12 cellular contexts compared by ENCODE assay signal in genomic region chr1:44777969-44778635, GRCh38. TPM values are rescaled to one million over a fixed set of nuclear protein-coding genes. Genes with fewer than 3 reads are reported as not detected.
DNase-seq lines count a peak whose midpoint lies in the region; ATAC-seq, FAIRE-seq and TF ChIP-seq lines count a peak whose summit lies in the region.
"Had no signal": no experiment of that assay in that cellular context is flagged by ENCODE, and none has a peak within 500 bp of the region (broad histone marks: within the 10 kb centered on the region; RNA-seq: fewer than 3 reads in every experiment).

No MANE protein-coding gene starts in this region.

- H3K56ac ChIP-seq in H1 (replicated peaks; ENCODE audit: insufficient read length, low read depth, low read length): no peak overlapping the region

- peak overlapping the region; percentile 8; the same call in 1 of the 2 replicates for H2BK5ac ChIP-seq in H1 (ENCODE audit: low read depth, low read length)

- peak overlapping the region; percentile 77 for H3K27ac Mint-ChIP-seq in activated naive CD4-positive, alpha-beta T cell treated with anti-CD3 and anti-CD28 coated beads, Interleukin-2, amount 10 ng/mL, durations not matched to agents 7 days and 5 days
- H3K27ac Mint-ChIP-seq in stimulated activated effector memory CD8-positive, alpha-beta T cell treated with anti-CD3 and anti-CD28 coated beads, Interleukin-12 subunit alpha, Interleukin-12 subunit beta, amount 100 ng/mL, for 72 hours: peak overlapping the region; percentile 97

- H3K4me3 ChIP-seq in H1 (ENCODE audit: extremely low read depth in 1 of 4, insufficient read depth in 2 of 4, low read depth in 3 of 4, low read length in 4 of 4): peak overlapping the region in 2 of 4 experiments; percentile 1 to 68; a peak in 2 of 8 replicates

- H3K27me3 Mint-ChIP-seq in activated naive CD4-positive, alpha-beta T cell treated with anti-CD3 and anti-CD28 coated beads, Interleukin-2, amount 10 ng/mL, durations not matched to agents 7 days and 5 days: no peaks in the 10 kb centered on the region

- POLR2A ChIA-PET in RWPE1 (lab: Yijun Ruan, JAX; ENCODE audit: low non-redundant PET) (no interaction called here), H1 (lab: Charles Lee; ENCODE audit: partially characterized antibody) (interaction anchor here (0.6 to 23.6 kb wide), 17 partner anchors 9 to 734 kb away, joined by 3 to 428 read pairs (median 15); partner anchors contain the start of genes BEST4, BTBD19, DYNLT4 and HECTD3)

- H3K4me1 ChIP-seq in H1 (replicated peaks in 1 of 4; ENCODE audit: control insufficient read depth in 3 of 4, insufficient read depth in 4 of 4, low read length in 3 of 4): peaks cover 0 to 8% (median 2%) of the 10 kb centered on the region in 4 experiments; a peak in 5 of 7 replicates

- peaks cover 24 to 54% (median 34%) of the 10 kb centered on the region in 4 experiments for H3K36me3 ChIP-seq in H1 (ENCODE audit: control insufficient read depth in 2 of 4, insufficient read depth in 4 of 4, low read length in 3 of 4)

- 94% methylated on average over 13 of the region's 13 CpGs; no CpG with 5 or more reads in 1 of the 2 experiments for WGBS in H1 (ENCODE audit: extremely low coverage in 1 of 2, insufficient coverage in 1 of 2, insufficient read length in 1 of 2, insufficient replicate concordance in 2 of 2, low coverage in 1 of 2, low lambda C conversion rate in 2 of 2, missing lambda C conversion rate in 1 of 2), 2 experiments

- H3K18ac ChIP-seq in H1 (ENCODE audit: extremely low read depth, low read length): no peak overlapping the region

- H3K9me3 Mint-ChIP-seq in activated naive CD4-positive, alpha-beta T cell treated with anti-CD3 and anti-CD28 coated beads, Interleukin-2, amount 10 ng/mL, durations not matched to agents 7 days and 5 days: no peaks in the 10 kb centered on the region
- no peaks in the 10 kb centered on the region for H3K9me3 Mint-ChIP-seq in stimulated activated effector memory CD8-positive, alpha-beta T cell treated with anti-CD3 and anti-CD28 coated beads, Interleukin-12 subunit alpha, Interleukin-12 subunit beta, amount 100 ng/mL, for 72 hours

- peaks cover 60% of the 10 kb centered on the region for H3K4me1 Mint-ChIP-seq in activated naive CD4-positive, alpha-beta T cell treated with anti-CD3 and anti-CD28 coated beads, Interleukin-2, amount 10 ng/mL, durations not matched to agents 7 days and 5 days
- H3K4me1 Mint-ChIP-seq in stimulated activated effector memory CD8-positive, alpha-beta T cell treated with anti-CD3 and anti-CD28 coated beads, Interleukin-12 subunit alpha, Interleukin-12 subunit beta, amount 100 ng/mL, for 72 hours: peaks cover 43% of the 10 kb centered on the region

- no peak overlapping the region for H3K23ac ChIP-seq in H1 (ENCODE audit: insufficient read length)

- TF ChIP-seq POLR2A in H1 (IDR thresholded peaks at IDR 0.05; ENCODE audit: control extremely low read depth in 1 of 2, low read depth in 2 of 2, low read length in 2 of 2): peak in 1 of 2 experiments; percentile 55; a peak in 1 of 3 replicates

- TF ChIP-seq CTCF in RWPE1 (conservative IDR thresholded peaks at IDR 0.05; ENCODE audit: low read depth): no peak
- TF ChIP-seq CTCF in H1 (IDR thresholded peaks at IDR 0.05; ENCODE audit: control extremely low read depth in 1 of 3, insufficient read depth in 1 of 3, low read depth in 1 of 3, low read length in 3 of 3): no peak

- no peak for TF ChIP-seq EP300 in H1 (IDR thresholded peaks at IDR 0.05; ENCODE audit: borderline replicate concordance in 1 of 2, low read depth in 2 of 2, low read length in 2 of 2)

- DNase-seq in activated naive CD4-positive, alpha-beta T cell treated with anti-CD3 and anti-CD28 coated beads, Interleukin-2, amount 10 ng/mL, durations not matched to agents 7 days and 5 days: no peak
- DNase-seq in activated naive CD4-positive, alpha-beta T cell treated with Interleukin-2 at 50 U/mL for 16 hours: no peak
- DNase-seq in RWPE1 (ENCODE audit: low spot score) (no peak), H1 (ENCODE audit: low read depth in 1 of 2, low spot score in 2 of 2) (no peak), NCI-H748 (lab: John Stamatoyannopoulos, UW; ENCODE audit: unreplicated experiment) (no peak), COLO829 (ENCODE audit: low spot score) (no peak)
- DNase-seq in stimulated activated effector memory CD8-positive, alpha-beta T cell treated with anti-CD3 and anti-CD28 coated beads, Interleukin-12 subunit alpha, Interleukin-12 subunit beta, amount 100 ng/mL, for 72 hours (ENCODE audit: low spot score in 2 of 2): no peak
- DNase-seq: activated CD4-positive, alpha-beta T cell treated with anti-CD3 and anti-CD28 coated beads for 1 hour; effector CD4-positive, alpha-beta T cell; left ventricle myocardium superior; stimulated activated CD4-positive, alpha-beta T cell treated with anti-CD3 and anti-CD28 coated beads, Interleukin-2, amount 100 ng/mL, for 24 hours had no signal

- peaks cover 15 to 33% of the 10 kb centered on the region in 2 experiments for H3K79me2 ChIP-seq in H1 (ENCODE audit: control insufficient read depth in 1 of 2, insufficient read depth in 2 of 2, low read length in 2 of 2)

- no peaks in the 10 kb centered on the region for H3K9me3 ChIP-seq in H1 (ENCODE audit: insufficient read depth in 2 of 2, low read depth in 1 of 2, low read length in 1 of 2)

- H2BK12ac ChIP-seq in H1 (ENCODE audit: low read depth, low read length): no peak overlapping the region

- H4K91ac ChIP-seq in H1 (replicated peaks; ENCODE audit: insufficient read length, low read length): no peak overlapping the region

- H4K5ac ChIP-seq in H1 (ENCODE audit: insufficient read length, low read depth, low read length): no peak overlapping the region

- no peak for TF ChIP-seq RAD21 in H1 (IDR thresholded peaks at IDR 0.05 in 1 of 2, conservative IDR thresholded peaks at IDR 0.05 in 1 of 2; ENCODE audit: low read depth in 2 of 2, low read length in 2 of 2)

- peaks cover 64% of the 10 kb centered on the region for H3K36me3 Mint-ChIP-seq in activated naive CD4-positive, alpha-beta T cell treated with anti-CD3 and anti-CD28 coated beads, Interleukin-2, amount 10 ng/mL, durations not matched to agents 7 days and 5 days
- peaks cover 84% of the 10 kb centered on the region for H3K36me3 Mint-ChIP-seq in stimulated activated effector memory CD8-positive, alpha-beta T cell treated with anti-CD3 and anti-CD28 coated beads, Interleukin-12 subunit alpha, Interleukin-12 subunit beta, amount 100 ng/mL, for 72 hours

- H3K4me2 ChIP-seq in H1 (ENCODE audit: insufficient read depth in 1 of 2, low read depth in 2 of 2, low read length in 2 of 2): peak overlapping the region; percentile 93 to 98

- no peak overlapping the region; a peak in 1 of 7 replicates for H3K9ac ChIP-seq in H1 (replicated peaks in 1 of 4; ENCODE audit: extremely low read depth in 1 of 4, low read depth in 3 of 4, low read length in 3 of 4)

- no peaks in the 10 kb centered on the region for H3K27me3 ChIP-seq in H1 (replicated peaks in 1 of 4; ENCODE audit: control insufficient read depth in 3 of 4, extremely low read depth in 1 of 4, insufficient read depth in 3 of 4, low read length in 3 of 4)

- H2BK120ac ChIP-seq in H1 (replicated peaks; ENCODE audit: low read depth, low read length): no peak overlapping the region

- H3K79me1 ChIP-seq in H1 (ENCODE audit: low read depth, low read length): peaks cover 3% of the 10 kb centered on the region; the same call in 1 of the 2 replicates

- H2AFZ ChIP-seq in H1 (ENCODE audit: low read length): no peak overlapping the region

- CTCF ChIA-PET in activated naive CD4-positive, alpha-beta T cell treated with anti-CD3 and anti-CD28 coated beads, Interleukin-2, amount 10 ng/mL, durations not matched to agents 7 days and 5 days (lab: Charles Lee): interaction anchor here (0.8 to 1.1 kb wide), 2 partner anchors 12 to 49 kb away, joined by 3 read pairs; no protein-coding TSS in a partner anchor
- CTCF ChIA-PET in RWPE1 (lab: Yijun Ruan, JAX) (interaction anchor here (0.6 kb wide), 1 partner anchor 214 kb away, joined by 5 read pairs; no protein-coding TSS in a partner anchor), H1 (lab: Charles Lee; ENCODE audit: partially characterized antibody) (interaction anchor here (0.6 to 1.2 kb wide), 2 partner anchors 13 to 556 kb away, joined by 3 to 4 read pairs; no protein-coding TSS in a partner anchor)

- no peak overlapping the region for H2BK20ac ChIP-seq in H1 (ENCODE audit: low read length)

- H4K20me1 ChIP-seq in H1 (replicated peaks in 1 of 2; ENCODE audit: control insufficient read depth in 1 of 2, insufficient read depth in 2 of 2, low read length in 2 of 2): peaks cover 13 to 21% of the 10 kb centered on the region in 2 experiments

- H2BK15ac ChIP-seq in H1 (ENCODE audit: low read length): no peak overlapping the region

- no peak for ATAC-seq in stimulated activated effector memory CD8-positive, alpha-beta T cell treated with anti-CD3 and anti-CD28 coated beads, Interleukin-12 subunit alpha, Interleukin-12 subunit beta, amount 100 ng/mL, for 72 hours
- no peak for ATAC-seq in GM19397 (IDR thresholded peaks at IDR 0.05; ENCODE audit: unreplicated experiment)
- ATAC-seq: left ventricle myocardium superior had no signal

- no peak for FAIRE-seq in H1 (lab: Jason Lieb, UNC)

- no peak overlapping the region; the same call in 1 of the 2 replicates for H4K8ac ChIP-seq in H1 (ENCODE audit: extremely low read depth, insufficient read depth, low read length)

- H3K4me3 Mint-ChIP-seq in activated naive CD4-positive, alpha-beta T cell treated with anti-CD3 and anti-CD28 coated beads, Interleukin-2, amount 10 ng/mL, durations not matched to agents 7 days and 5 days: peak overlapping the region; percentile 88
- peak overlapping the region; percentile 86 for H3K4me3 Mint-ChIP-seq in stimulated activated effector memory CD8-positive, alpha-beta T cell treated with anti-CD3 and anti-CD28 coated beads, Interleukin-12 subunit alpha, Interleukin-12 subunit beta, amount 100 ng/mL, for 72 hours

- H2AK5ac ChIP-seq in H1 (ENCODE audit: low read depth, low read length): no peak overlapping the region

- H3K14ac ChIP-seq in H1 (ENCODE audit: insufficient read length): no peak overlapping the region

- H3K27ac ChIP-seq in RWPE1 (peak overlapping the region; percentile 89), H1 (ENCODE audit: low read depth, low read length) (no peak overlapping the region)

- H3K23me2 ChIP-seq in H1 (ENCODE audit: low read depth, low read length): peaks cover 16% of the 10 kb centered on the region

- H3K4ac ChIP-seq in H1 (replicated peaks; ENCODE audit: insufficient read length, low read depth, low read length): no peak overlapping the region

RNA-seq across cellular contexts. Expression of gene RPS8, which starts 2.8 kb away (rescaled TPM):
- total RNA-seq in H1 (2021; fragmentation: NEBNext Ultra II Directional; extraction: Animal tissue kit (Norgen Biotek cat#: 25700)): 2,387 and 2,407 TPM in 2 replicates
- polyA plus RNA-seq in H1 (2011; rRNA removed): 2,239 and 2,261 TPM in 2 replicates
- polyA plus RNA-seq in H1 (2011; cell fraction: cytosol; rRNA removed): 3,193 TPM
- 1,937 TPM for polyA plus RNA-seq in H1 (2011; cell fraction: nucleus; rRNA removed)
- 2,656 to 3,207 TPM (median 2,890 TPM) in 4 replicates for polyA plus RNA-seq in H1 (2012, experiment 1 of 2)
- polyA plus RNA-seq in H1 (2012, experiment 2 of 2): 2,335 TPM
- polyA plus RNA-seq in H1 (2013, experiment 1 of 2): 6,208 TPM
- 6,380 TPM for polyA plus RNA-seq in H1 (2013, experiment 2 of 2)
- polyA minus RNA-seq in H1 (2011; rRNA and poly(A)+ RNA removed): 576 and 640 TPM in 2 replicates
- 767 TPM for polyA minus RNA-seq in H1 (2011; cell fraction: cytosol; rRNA and poly(A)+ RNA removed)
- polyA minus RNA-seq in H1 (2011; cell fraction: nucleus; rRNA and poly(A)+ RNA removed): 598 TPM

RNA-seq across cellular contexts. Expression of gene BEST4, which starts 9.9 kb away (rescaled TPM):
- total RNA-seq in H1 (2021; fragmentation: NEBNext Ultra II Directional; extraction: Animal tissue kit (Norgen Biotek cat#: 25700)): 0.80 and 1.4 TPM in 2 replicates
- polyA plus RNA-seq in H1 (2011; rRNA removed): 0.76 and 0.86 TPM in 2 replicates
- 1.1 TPM for polyA plus RNA-seq in H1 (2011; cell fraction: cytosol; rRNA removed)
- polyA plus RNA-seq in H1 (2011; cell fraction: nucleus; rRNA removed): 1.6 TPM
- polyA plus RNA-seq in H1 (2012, experiment 1 of 2): 1.1 to 1.7 TPM (median 1.3 TPM) in 4 replicates
- 0.97 TPM for polyA plus RNA-seq in H1 (2012, experiment 2 of 2)
- 0.95 TPM for polyA plus RNA-seq in H1 (2013, experiment 1 of 2)
- polyA plus RNA-seq in H1 (2013, experiment 2 of 2): 0.72 TPM
- 0.24 and 0.25 TPM in 2 replicates for polyA minus RNA-seq in H1 (2011; rRNA and poly(A)+ RNA removed)
- polyA minus RNA-seq in H1 (2011; cell fraction: cytosol; rRNA and poly(A)+ RNA removed): not detected
- 0.90 TPM for polyA minus RNA-seq in H1 (2011; cell fraction: nucleus; rRNA and poly(A)+ RNA removed)

RNA-seq across cellular contexts. Expression of gene PLK3, which starts 22.1 kb away (rescaled TPM):
- total RNA-seq in H1 (2021; fragmentation: NEBNext Ultra II Directional; extraction: Animal tissue kit (Norgen Biotek cat#: 25700)): 7.9 and 9.7 TPM in 2 replicates
- 12.3 and 21.9 TPM in 2 replicates for polyA plus RNA-seq in H1 (2011; rRNA removed)
- 10.6 TPM for polyA plus RNA-seq in H1 (2011; cell fraction: cytosol; rRNA removed)
- 64.2 TPM for polyA plus RNA-seq in H1 (2011; cell fraction: nucleus; rRNA removed)
- 4.9 to 9.1 TPM (median 8.2 TPM) in 4 replicates for polyA plus RNA-seq in H1 (2012, experiment 1 of 2)
- 6.9 TPM for polyA plus RNA-seq in H1 (2012, experiment 2 of 2)
- polyA plus RNA-seq in H1 (2013, experiment 1 of 2): 7.1 TPM
- 6.4 TPM for polyA plus RNA-seq in H1 (2013, experiment 2 of 2)
- polyA minus RNA-seq in H1 (2011; rRNA and poly(A)+ RNA removed): 5.2 and 7.1 TPM in 2 replicates
- 3.7 TPM for polyA minus RNA-seq in H1 (2011; cell fraction: cytosol; rRNA and poly(A)+ RNA removed)
- polyA minus RNA-seq in H1 (2011; cell fraction: nucleus; rRNA and poly(A)+ RNA removed): 18.2 TPM

RNA-seq across cellular contexts. Expression of gene DYNLT4, which starts 29.0 kb away (rescaled TPM):
- total RNA-seq in H1 (2021; fragmentation: NEBNext Ultra II Directional; extraction: Animal tissue kit (Norgen Biotek cat#: 25700)): not detected in 2 replicates
- 0.19 and 0.29 TPM in 2 replicates for polyA plus RNA-seq in H1 (2011; rRNA removed)
- 0.16 TPM for polyA plus RNA-seq in H1 (2011; cell fraction: cytosol; rRNA removed)
- polyA plus RNA-seq in H1 (2011; cell fraction: nucleus; rRNA removed): not detected
- not detected in 4 replicates for polyA plus RNA-seq in H1 (2012, experiment 1 of 2)
- polyA plus RNA-seq in H1 (2012, experiment 2 of 2): not detected
- polyA plus RNA-seq in H1 (2013, experiment 1 of 2): not detected
- not detected for polyA plus RNA-seq in H1 (2013, experiment 2 of 2)
- not detected in 2 replicates for polyA minus RNA-seq in H1 (2011; rRNA and poly(A)+ RNA removed)
- polyA minus RNA-seq in H1 (2011; cell fraction: cytosol; rRNA and poly(A)+ RNA removed): not detected
- polyA minus RNA-seq in H1 (2011; cell fraction: nucleus; rRNA and poly(A)+ RNA removed): 4.1 TPM

RNA-seq across cellular contexts. Expression of gene BTBD19, which starts 30.2 kb away (rescaled TPM):
- 1.1 and 1.5 TPM in 2 replicates for total RNA-seq in H1 (2021; fragmentation: NEBNext Ultra II Directional; extraction: Animal tissue kit (Norgen Biotek cat#: 25700))
- 1.1 and 1.6 TPM in 2 replicates for polyA plus RNA-seq in H1 (2011; rRNA removed)
- polyA plus RNA-seq in H1 (2011; cell fraction: cytosol; rRNA removed): 0.80 TPM
- polyA plus RNA-seq in H1 (2011; cell fraction: nucleus; rRNA removed): 3.9 TPM
- polyA plus RNA-seq in H1 (2012, experiment 1 of 2): 0.54 to 1.00 TPM (median 0.66 TPM) in 4 replicates
- 0.52 TPM for polyA plus RNA-seq in H1 (2012, experiment 2 of 2)
- 1.4 TPM for polyA plus RNA-seq in H1 (2013, experiment 1 of 2)
- polyA plus RNA-seq in H1 (2013, experiment 2 of 2): 1.1 TPM
- polyA minus RNA-seq in H1 (2011; rRNA and poly(A)+ RNA removed): 0.39 and 1.0 TPM in 2 replicates
- 1.1 TPM for polyA minus RNA-seq in H1 (2011; cell fraction: cytosol; rRNA and poly(A)+ RNA removed)
- 2.0 TPM for polyA minus RNA-seq in H1 (2011; cell fraction: nucleus; rRNA and poly(A)+ RNA removed)
